In genomic region chr1:115507256-115507589, GRCh38 we compare ENCODE assay signal across 9 cellular contexts.
A peak's percentile ranks its signal among the peaks of the same experiment; 100 is the strongest.
DNase-seq lines count a peak whose midpoint lies in the region; ATAC-seq, FAIRE-seq and TF ChIP-seq lines count a peak whose summit lies in the region.
"Had no signal": no experiment of that assay in that cellular context is flagged by ENCODE, and none has a peak within 500 bp of the region (broad histone marks: within the 10 kb centered on the region; RNA-seq: fewer than 3 reads in every experiment).

No MANE protein-coding gene starts in this region.

- H3K27ac ChIP-seq in VCaP (no peak overlapping the region), iPS DF 6.9 (ENCODE audit: low read length) (no peak overlapping the region), small intestine (ENCODE audit: low read depth in 1 of 2, low read length in 1 of 2) (no peak overlapping the region)

- no peak for FAIRE-seq in small intestine (lab: Jason Lieb, UNC)
- FAIRE-seq: GM18507 had no signal

- H3K4me1 ChIP-seq in iPS DF 6.9 (ENCODE audit: control insufficient read depth, insufficient read depth, low read length) (no peaks in the 10 kb centered on the region), small intestine (ENCODE audit: control insufficient read depth in 2 of 2, insufficient read depth in 1 of 2, low read depth in 1 of 2, low read length in 1 of 2) (no peaks in the 10 kb centered on the region)

- H3K9me3 ChIP-seq in iPS DF 6.9 (ENCODE audit: control insufficient read depth, insufficient read depth, low read length) = no peaks in the 10 kb centered on the region
- H3K9me3 ChIP-seq in small intestine (ENCODE audit: control insufficient read depth, low read depth) = no peaks in the 10 kb centered on the region

- ATAC-seq in GM18498 (IDR thresholded peaks at IDR 0.05; ENCODE audit: unreplicated experiment) (no peak), HG03520 (IDR thresholded peaks at IDR 0.05; ENCODE audit: unreplicated experiment) (no peak)

- H3K4me3 ChIP-seq in iPS DF 6.9 (ENCODE audit: low read length) (no peak overlapping the region), small intestine (ENCODE audit: low read depth in 1 of 2, low read length in 2 of 2) (no peak overlapping the region)

- H3K36me3 ChIP-seq in iPS DF 6.9 (ENCODE audit: control insufficient read depth, insufficient read depth, low read length) (no peaks in the 10 kb centered on the region), small intestine (ENCODE audit: control insufficient read depth in 2 of 2, insufficient read depth in 2 of 2, low read length in 2 of 2) (no peaks in the 10 kb centered on the region)

- DNase-seq in AG09319 (ENCODE audit: extremely low read depth, low read depth) = peak; percentile 23
- peak; percentile 32 for DNase-seq in HuH-7 (ENCODE audit: low spot score)
- DNase-seq in iPS DF 6.9 (ENCODE audit: low read depth, low spot score) = peak; percentile 31
- no peak for DNase-seq in T1000 (lab: John Stamatoyannopoulos, UW)
- DNase-seq in small intestine = no peak

- H3K27me3 ChIP-seq in iPS DF 6.9 (ENCODE audit: control insufficient read depth, insufficient read depth, low read length) (no peaks in the 10 kb centered on the region), small intestine (ENCODE audit: control insufficient read depth in 2 of 2, insufficient read depth in 2 of 2, low read length in 2 of 2) (peaks cover 0 to 3% of the 10 kb centered on the region in 2 donors)

- WGBS in iPS DF 6.9 (ENCODE audit: insufficient coverage, insufficient read length) = no CpG with 5 or more reads among the region's 4 CpGs
- WGBS in small intestine, 3 donors = 32 to 35% (median 33%) methylated on average over 4 of the region's 4 CpGs

- TF ChIP-seq CTCF in AG09319 (IDR thresholded peaks at IDR 0.05; ENCODE audit: low read depth, low read length) = peak; percentile 60
- peak; percentile 65 for TF ChIP-seq CTCF in VCaP (conservative IDR thresholded peaks at IDR 0.05)

Comparison
In these comparisons a context has a peak if more than half of its experiments do, and no peak if none do; other contexts are left out.
1. DNase-seq: peak in AG09319 (single experiment), HuH-7 (single experiment) and iPS DF 6.9 (single experiment); none in T1000 (single experiment) and small intestine (single experiment).